In genomic region chr10:119254355-119254754, GRCh38 we compare ENCODE assay signal across 11 cellular contexts. TPM values are rescaled to one million over a fixed set of nuclear protein-coding genes. Genes with fewer than 3 reads are reported as not detected.
DNase-seq lines count a peak whose midpoint lies in the region; ATAC-seq, FAIRE-seq and TF ChIP-seq lines count a peak whose summit lies in the region.
"Had no signal": no experiment of that assay in that cellular context is flagged by ENCODE, and none has a peak within 500 bp of the region (broad histone marks: within the 10 kb centered on the region; RNA-seq: fewer than 3 reads in every experiment).

No MANE protein-coding gene starts in this region.

- TF ChIP-seq EP300 in esophagus muscularis mucosa (IDR thresholded peaks at IDR 0.05): no peak
- TF ChIP-seq EP300 in upper lobe of left lung (IDR thresholded peaks at IDR 0.05): no peak

- 44% methylated on average over 3 of the region's 3 CpGs for WGBS in esophagus muscularis mucosa
- WGBS in upper lobe of left lung, 2 donors: 54 to 67% methylated on average over 3 of the region's 3 CpGs

- H3K9me3 ChIP-seq in esophagus muscularis mucosa (no peaks in the 10 kb centered on the region), upper lobe of left lung (no peaks in the 10 kb centered on the region)

- TF ChIP-seq POLR2A in esophagus muscularis mucosa (IDR thresholded peaks at IDR 0.05; ENCODE audit: low read depth) (no peak), upper lobe of left lung (IDR thresholded peaks at IDR 0.05) (no peak)

- peak overlapping the region; percentile 38 for H3K27ac Mint-ChIP-seq in activated naive CD4-positive, alpha-beta T cell treated with anti-CD3 and anti-CD28 coated beads, Interleukin-2, amount 10 ng/mL, durations not matched to agents 7 days and 5 days
- H3K27ac Mint-ChIP-seq in natural killer cell treated with Interleukin-12 subunit alpha and Interleukin-12 subunit beta and Interleukin-15 and Interleukin-18, amount 100 ng/mL, for 72 hours: peak overlapping the region; percentile 56 to 86

- TF ChIP-seq CTCF in esophagus muscularis mucosa (IDR thresholded peaks at IDR 0.05): no peak
- TF ChIP-seq CTCF in upper lobe of left lung (IDR thresholded peaks at IDR 0.05): no peak

- no peak for ATAC-seq in natural killer cell treated with Interleukin-12 subunit alpha and Interleukin-12 subunit beta and Interleukin-15 and Interleukin-18, amount 100 ng/mL, for 72 hours
- ATAC-seq in upper lobe of left lung (ENCODE audit: low FRiP score in 2 of 2): peak in 1 of 2 donors; percentile 4
- ATAC-seq: GM12878 had no signal

- peaks cover 15% of the 10 kb centered on the region for H3K4me1 Mint-ChIP-seq in activated naive CD4-positive, alpha-beta T cell treated with anti-CD3 and anti-CD28 coated beads, Interleukin-2, amount 10 ng/mL, durations not matched to agents 7 days and 5 days
- H3K4me1 Mint-ChIP-seq in natural killer cell treated with Interleukin-12 subunit alpha and Interleukin-12 subunit beta and Interleukin-15 and Interleukin-18, amount 100 ng/mL, for 72 hours (ENCODE audit: low read depth in 2 of 2): peaks cover 23 to 30% of the 10 kb centered on the region in 2 donors

- no peak overlapping the region for H3K4me3 ChIP-seq in esophagus muscularis mucosa
- no peak overlapping the region for H3K4me3 ChIP-seq in upper lobe of left lung
- H3K4me3 ChIP-seq: GM12878 had no signal

- H3K27me3 ChIP-seq in esophagus muscularis mucosa (no peaks in the 10 kb centered on the region), upper lobe of left lung (no peaks in the 10 kb centered on the region)

- intact Hi-C loops in esophagus muscularis mucosa (cut with DNase I): loop anchor here (5.0 kb wide), 1 partner anchor 47 kb away; the partner anchor contains the start of gene GRK5

- no peaks in the 10 kb centered on the region for H3K9me3 Mint-ChIP-seq in activated naive CD4-positive, alpha-beta T cell treated with anti-CD3 and anti-CD28 coated beads, Interleukin-2, amount 10 ng/mL, durations not matched to agents 7 days and 5 days
- H3K9me3 Mint-ChIP-seq in natural killer cell treated with Interleukin-12 subunit alpha and Interleukin-12 subunit beta and Interleukin-15 and Interleukin-18, amount 100 ng/mL, for 72 hours: no peaks in the 10 kb centered on the region

- FAIRE-seq in RCC 7860 (lab: Jason Lieb, UNC): no peak
- FAIRE-seq: GM12878 had no signal

- H3K27ac ChIP-seq in esophagus muscularis mucosa (replicated peaks in 1 of 4) (peak overlapping the region; percentile 81 to 89 (median 84)), upper lobe of left lung (peak overlapping the region; percentile 41 to 83 (median 75))
- H3K27ac ChIP-seq: C4-2B had no signal

- no peak overlapping the region for H3K4me3 Mint-ChIP-seq in activated naive CD4-positive, alpha-beta T cell treated with anti-CD3 and anti-CD28 coated beads, Interleukin-2, amount 10 ng/mL, durations not matched to agents 7 days and 5 days
- H3K4me3 Mint-ChIP-seq in natural killer cell treated with Interleukin-12 subunit alpha and Interleukin-12 subunit beta and Interleukin-15 and Interleukin-18, amount 100 ng/mL, for 72 hours: no peak overlapping the region

- peaks cover 0 to 6% (median 0%) of the 10 kb centered on the region in 4 donors for H3K36me3 ChIP-seq in esophagus muscularis mucosa
- no peaks in the 10 kb centered on the region for H3K36me3 ChIP-seq in upper lobe of left lung

- H3K36me3 Mint-ChIP-seq in activated naive CD4-positive, alpha-beta T cell treated with anti-CD3 and anti-CD28 coated beads, Interleukin-2, amount 10 ng/mL, durations not matched to agents 7 days and 5 days: no peaks in the 10 kb centered on the region
- no peaks in the 10 kb centered on the region for H3K36me3 Mint-ChIP-seq in natural killer cell treated with Interleukin-12 subunit alpha and Interleukin-12 subunit beta and Interleukin-15 and Interleukin-18, amount 100 ng/mL, for 72 hours

- DNase-seq in activated naive CD4-positive, alpha-beta T cell treated with anti-CD3 and anti-CD28 coated beads, Interleukin-2, amount 10 ng/mL, durations not matched to agents 7 days and 5 days: no peak
- no peak for DNase-seq in activated naive CD4-positive, alpha-beta T cell treated with anti-CD3 and anti-CD28 coated beads, Interleukin-2, amount 50 U/mL, for 16 hours
- no peak for DNase-seq in esophagus muscularis mucosa (ENCODE audit: extremely low spot score)
- no peak for DNase-seq in natural killer cell treated with Interleukin-12 subunit alpha and Interleukin-12 subunit beta and Interleukin-15 and Interleukin-18, amount 100 ng/mL, for 72 hours (ENCODE audit: low spot score)
- DNase-seq in upper lobe of left lung: no peak
- DNase-seq in RKO (ENCODE audit: low spot score): no peak
- no peak for DNase-seq in NCI-H526 (lab: John Stamatoyannopoulos, UW)
- DNase-seq in RCC 7860 (ENCODE audit: low spot score): no peak
- DNase-seq: NCI-H526 treated with DMSO at 0.1 percent for 48 hours had no signal

- H3K4me1 ChIP-seq in esophagus muscularis mucosa (peaks cover 73 to 86% (median 84%) of the 10 kb centered on the region in 4 donors), upper lobe of left lung (peaks cover 50 to 81% (median 68%) of the 10 kb centered on the region in 4 donors)

- CTCF ChIA-PET in activated naive CD4-positive, alpha-beta T cell treated with anti-CD3 and anti-CD28 coated beads, Interleukin-2, amount 10 ng/mL, durations not matched to agents 7 days and 5 days (lab: Charles Lee): no interaction called here

- H3K27me3 Mint-ChIP-seq in activated naive CD4-positive, alpha-beta T cell treated with anti-CD3 and anti-CD28 coated beads, Interleukin-2, amount 10 ng/mL, durations not matched to agents 7 days and 5 days: no peaks in the 10 kb centered on the region
- H3K27me3 Mint-ChIP-seq in natural killer cell treated with Interleukin-12 subunit alpha and Interleukin-12 subunit beta and Interleukin-15 and Interleukin-18, amount 100 ng/mL, for 72 hours: no peaks in the 10 kb centered on the region

RNA-seq across cellular contexts. Expression of gene GRK5, which starts 47.0 kb away (rescaled TPM):
- 10 to 100 TPM; 39.6 to 64.4 (median 50.7) TPM for total RNA-seq in esophagus muscularis mucosa
- 10 to 100 TPM; 11.1 to 16.2 TPM for total RNA-seq in natural killer cell treated with Interleukin-12 subunit alpha and Interleukin-12 subunit beta and Interleukin-15 and Interleukin-18, amount 100 ng/mL, for 72 hours
- total RNA-seq in upper lobe of left lung: 10 to 100 TPM; 38.6 to 80.9 (median 61.1) TPM
